Comparison of ENCODE assay signal across 18 cellular contexts in the genomic region with DNA sequence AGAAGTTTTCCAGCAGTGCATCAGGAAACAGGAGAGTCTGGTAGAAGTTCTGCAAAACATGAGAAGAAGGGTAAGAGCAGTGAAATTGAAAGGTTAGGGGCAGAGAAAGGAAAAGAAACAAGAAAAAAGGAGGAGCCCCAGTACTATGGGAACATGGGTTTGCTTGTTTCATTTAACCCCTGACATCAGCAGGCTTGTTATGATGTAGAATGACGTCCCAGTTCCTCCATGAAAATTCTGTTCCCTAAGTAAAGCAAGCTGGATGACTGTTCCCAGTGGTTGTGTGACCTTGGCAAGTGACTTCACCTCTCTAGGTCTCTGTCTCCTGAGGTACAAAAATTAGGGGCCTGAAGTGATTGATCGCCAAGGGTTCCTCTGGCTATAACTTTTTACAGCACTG.
A peak's percentile ranks its signal among the peaks of the same experiment; 100 is the strongest.
DNase-seq lines count a peak whose midpoint lies in the region; FAIRE-seq and TF ChIP-seq lines count a peak whose summit lies in the region.
"Had no signal": no experiment of that assay in that cellular context is flagged by ENCODE, and none has a peak within 500 bp of the region (broad histone marks: within the 10 kb centered on the region; RNA-seq: fewer than 3 reads in every experiment).

No MANE protein-coding gene starts in this region.

- H3K27ac ChIP-seq in temporal lobe (ENCODE audit: low read depth, low read length): peak overlapping the region; percentile 33
- H3K27ac ChIP-seq: KMS-11 had no signal

- peak overlapping the region; percentile 26 for H3K27ac Mint-ChIP-seq in activated CD4-positive, alpha-beta T cell treated with anti-CD3 and anti-CD28 coated beads, Interleukin-2, amount 10 ng/mL, durations not matched to agents 7 days and 5 days
- H3K27ac Mint-ChIP-seq in mesothelial cell of epicardium (peak overlapping the region; percentile 14), nephron progenitor cell (no peak overlapping the region)
- H3K27ac Mint-ChIP-seq: CD4-positive, alpha-beta T cell had no signal

- POLR2A ChIA-PET in activated CD4-positive, alpha-beta T cell treated with anti-CD3 and anti-CD28 coated beads, Interleukin-2, amount 10 ng/mL, durations not matched to agents 7 days and 5 days (lab: Charles Lee): no interaction called here

- no peak for FAIRE-seq in GM12891 (lab: Jason Lieb, UNC)
- FAIRE-seq: HepG2 had no signal

- no peaks in the 10 kb centered on the region for H3K27me3 Mint-ChIP-seq in activated CD4-positive, alpha-beta T cell treated with anti-CD3 and anti-CD28 coated beads, Interleukin-2, amount 10 ng/mL, durations not matched to agents 7 days and 5 days
- H3K27me3 Mint-ChIP-seq in mesothelial cell of epicardium (ENCODE audit: low read depth): no peaks in the 10 kb centered on the region
- H3K27me3 Mint-ChIP-seq in nephron progenitor cell (ENCODE audit: low read depth, poor library complexity): no peaks in the 10 kb centered on the region
- H3K27me3 Mint-ChIP-seq: CD4-positive, alpha-beta T cell had no signal

- peaks cover 4% of the 10 kb centered on the region for H3K9me3 Mint-ChIP-seq in activated CD4-positive, alpha-beta T cell treated with anti-CD3 and anti-CD28 coated beads, Interleukin-2, amount 10 ng/mL, durations not matched to agents 7 days and 5 days
- H3K9me3 Mint-ChIP-seq in mesothelial cell of epicardium: no peaks in the 10 kb centered on the region
- H3K9me3 Mint-ChIP-seq in nephron progenitor cell: no peaks in the 10 kb centered on the region
- H3K9me3 Mint-ChIP-seq: CD4-positive, alpha-beta T cell had no signal

- no peak for TF ChIP-seq CTCF in mesothelial cell of epicardium (IDR thresholded peaks at IDR 0.05; ENCODE audit: unreplicated experiment)
- TF ChIP-seq CTCF in nephron progenitor cell (IDR thresholded peaks at IDR 0.05): no peak

- peaks cover 1% of the 10 kb centered on the region for H3K36me3 Mint-ChIP-seq in activated CD4-positive, alpha-beta T cell treated with anti-CD3 and anti-CD28 coated beads, Interleukin-2, amount 10 ng/mL, durations not matched to agents 7 days and 5 days (ENCODE audit: low read depth)
- H3K36me3 Mint-ChIP-seq in mesothelial cell of epicardium (no peaks in the 10 kb centered on the region), nephron progenitor cell (ENCODE audit: low read depth) (no peaks in the 10 kb centered on the region)

- peaks cover 54% of the 10 kb centered on the region for H3K4me1 Mint-ChIP-seq in activated CD4-positive, alpha-beta T cell treated with anti-CD3 and anti-CD28 coated beads, Interleukin-2, amount 10 ng/mL, durations not matched to agents 7 days and 5 days
- peaks cover 52% of the 10 kb centered on the region for H3K4me1 Mint-ChIP-seq in mesothelial cell of epicardium
- H3K4me1 Mint-ChIP-seq in nephron progenitor cell: peaks cover under 1% of the 10 kb centered on the region

- no peak for TF ChIP-seq POLR2A in GM12891 (IDR thresholded peaks at IDR 0.05; ENCODE audit: low read depth, low read length)

- CTCF ChIA-PET in activated CD4-positive, alpha-beta T cell treated with anti-CD3 and anti-CD28 coated beads, Interleukin-2, amount 10 ng/mL, durations not matched to agents 7 days and 5 days (lab: Charles Lee): interaction anchor here (1.4 to 2.8 kb wide), 3 partner anchors 17 to 171 kb away, joined by 4 to 7 read pairs (median 4); no protein-coding TSS in a partner anchor

- no peak overlapping the region for H3K4me3 Mint-ChIP-seq in activated CD4-positive, alpha-beta T cell treated with anti-CD3 and anti-CD28 coated beads, Interleukin-2, amount 10 ng/mL, durations not matched to agents 7 days and 5 days
- no peak overlapping the region for H3K4me3 Mint-ChIP-seq in mesothelial cell of epicardium
- H3K4me3 Mint-ChIP-seq in nephron progenitor cell: no peak overlapping the region
- H3K4me3 Mint-ChIP-seq: CD4-positive, alpha-beta T cell had no signal

- DNase-seq in activated CD4-positive, alpha-beta T cell treated with anti-CD3 and anti-CD28 coated beads, Interleukin-2, amount 10 ng/mL, durations not matched to agents 7 days and 5 days: no peak
- no peak for DNase-seq in activated CD4-positive, alpha-beta T cell treated with anti-CD3 and anti-CD28 coated beads for 1 hour
- DNase-seq in dermis blood vessel endothelial cell: peak; percentile 56
- DNase-seq in mesothelial cell of epicardium (ENCODE audit: low spot score in 2 of 2, unreplicated experiment in 2 of 2): no peak
- no peak for DNase-seq in nephron progenitor cell
- DNase-seq in mucosa of gallbladder (ENCODE audit: low spot score): no peak
- DNase-seq in GM12891 (ENCODE audit: insufficient read length, low spot score): no peak
- DNase-seq: BE2C; Calu3; CD4-positive, alpha-beta T cell; DMS53; NCI-H1048; NCI-H1436 treated with DMSO at 0.1 percent for 48 hours; NCI-H2081; NCI-H82 had no signal

TF ChIP-seq in GM12891, 5 proteins besides CTCF, POLR2A, EP300 and RAD21:
- TF ChIP-seq TAF1 (IDR thresholded peaks at IDR 0.05; ENCODE audit: low read depth, low read length) (no peak), POLR2AphosphoS5 (IDR thresholded peaks at IDR 0.05; ENCODE audit: low read depth, low read length) (no peak), PAX5 (IDR thresholded peaks at IDR 0.05; ENCODE audit: insufficient read depth, low read length, severe bottlenecking) (no peak), SPI1 (IDR thresholded peaks at IDR 0.05; ENCODE audit: low read depth, low read length) (no peak)
